Comparison of ENCODE assay signal across 7 cellular contexts in the genomic region with DNA sequence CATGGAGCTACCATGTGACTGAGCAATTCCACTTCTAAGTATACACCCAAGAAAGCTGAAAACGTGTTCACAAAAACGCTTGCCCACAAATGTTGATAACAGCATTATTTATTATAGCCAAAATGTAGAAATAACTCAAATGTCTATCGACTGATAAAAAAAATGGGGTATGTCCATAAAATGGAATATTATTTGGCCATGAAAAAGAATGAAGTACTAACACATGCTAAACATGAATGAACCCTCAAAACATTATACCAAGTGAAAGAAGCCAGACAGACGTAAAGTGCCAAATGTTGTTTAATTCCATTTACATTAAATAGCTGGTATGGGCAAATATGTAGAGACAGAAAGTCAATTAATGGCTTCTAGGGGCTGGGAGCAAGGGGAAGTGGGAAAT.
"Had no signal": no experiment of that assay in that cellular context is flagged by ENCODE, and none has a peak within 500 bp of the region (broad histone marks: within the 10 kb centered on the region; RNA-seq: fewer than 3 reads in every experiment).

No MANE protein-coding gene starts in this region.

- DNase-seq: IMR-90, KBM-7, KG1 had no signal

- H3K9ac ChIP-seq: KMS-11 had no signal

- H3K4me2 ChIP-seq: KMS-11 had no signal

- H3K27ac ChIP-seq: HL-60, KMS-11 had no signal

- ATAC-seq: HepG2 had no signal

- FAIRE-seq: HepG2, HTR-8/SVneo had no signal
